In genomic region chr5:71880531-71880930, GRCh38 we compare ENCODE assay signal across 26 cellular contexts.
"Had no signal": no experiment of that assay in that cellular context is flagged by ENCODE, and none has a peak within 500 bp of the region (broad histone marks: within the 10 kb centered on the region; RNA-seq: fewer than 3 reads in every experiment).

No MANE protein-coding gene starts in this region.

- H3K36me3 Mint-ChIP-seq: activated CD8-positive, alpha-beta memory T cell treated with anti-CD3 and anti-CD28 coated beads, Interleukin-2, amount 10 ng/mL, durations not matched to agents 7 days and 5 days had no signal

- H3K79me2 ChIP-seq: parathyroid adenoma had no signal

- H3K27ac ChIP-seq: brain microvascular endothelial cell, foreskin keratinocyte, parathyroid adenoma, tibial artery had no signal

- H3K27ac Mint-ChIP-seq: activated CD8-positive, alpha-beta memory T cell treated with anti-CD3 and anti-CD28 coated beads, Interleukin-2, amount 10 ng/mL, durations not matched to agents 7 days and 5 days; activated CD8-positive, alpha-beta T cell treated with anti-CD3 and anti-CD28 coated beads for 36 hours; activated naive CD8-positive, alpha-beta T cell treated with anti-CD3 and anti-CD28 coated beads, Interleukin-2, amount 50 U/mL, for 24 hours; activated T-helper 1 cell treated with anti-CD3 and anti-CD28 coated beads, Interleukin-12 subunit alpha, Interleukin-12 subunit beta, Interleukin-2, Interleukin-4 antibody, amounts not matched to agents 30 ng/mL and 10 ng/mL and 1 ng/mL, durations not matched to agents 14 hours and 24 hours and 36 hours; dendritic cell treated with granulocyte-macrophage colony-stimulating factor and Interleukin-4, amounts not matched to agents 40 ng/mL and 50 ng/mL, for 4 days; nephron progenitor cell; stimulated activated naive CD8-positive, alpha-beta T cell treated with anti-CD3 and anti-CD28 coated beads, Interleukin-15, Interleukin-2, amounts not matched to agents 100 ng/mL and 50 ng/mL, for 24 hours; T-helper 1 cell treated with Interleukin-12 subunit alpha and Interleukin-12 subunit beta and Interleukin-4 antibody, amounts not matched to agents 30 μg/mL and 1 μg/mL, for 36 hours had no signal

- H3K9me3 Mint-ChIP-seq: activated CD8-positive, alpha-beta T cell treated with anti-CD3 and anti-CD28 coated beads for 36 hours; activated naive CD8-positive, alpha-beta T cell treated with anti-CD3 and anti-CD28 coated beads, Interleukin-2, amount 50 U/mL, for 24 hours; activated T-helper 1 cell treated with anti-CD3 and anti-CD28 coated beads, Interleukin-12 subunit alpha, Interleukin-12 subunit beta, Interleukin-2, Interleukin-4 antibody, amounts not matched to agents 30 ng/mL and 10 ng/mL and 1 ng/mL, durations not matched to agents 14 hours and 24 hours and 36 hours; dendritic cell treated with granulocyte-macrophage colony-stimulating factor and Interleukin-4, amounts not matched to agents 40 ng/mL and 50 ng/mL, for 4 days; stimulated activated naive CD8-positive, alpha-beta T cell treated with anti-CD3 and anti-CD28 coated beads, Interleukin-15, Interleukin-2, amounts not matched to agents 100 ng/mL and 50 ng/mL, for 24 hours; T-helper 1 cell treated with Interleukin-12 subunit alpha and Interleukin-12 subunit beta and Interleukin-4 antibody, amounts not matched to agents 30 μg/mL and 1 μg/mL, for 36 hours had no signal

- DNase-seq: activated CD4-positive, alpha-beta T cell treated with anti-CD3 and anti-CD28 coated beads for 4 hours; activated CD4-positive, CD25-positive, alpha-beta regulatory T cell; activated CD8-positive, alpha-beta memory T cell treated with anti-CD3 and anti-CD28 coated beads, Interleukin-2, amount 10 ng/mL, durations not matched to agents 7 days and 5 days; activated CD8-positive, alpha-beta T cell treated with anti-CD3 and anti-CD28 coated beads for 36 hours; activated gamma-delta T cell; activated naive CD4-positive, alpha-beta T cell treated with anti-CD3 and anti-CD28 coated beads, Interleukin-2, amount 50 U/mL, for 16 hours; activated naive CD8-positive, alpha-beta T cell treated with anti-CD3 and anti-CD28 coated beads, Interleukin-2, amount 50 U/mL, for 24 hours; activated T-cell treated with anti-CD3 and anti-CD28 coated beads for 4 hours; aorta; brain microvascular endothelial cell; caudate nucleus; effector CD4-positive, alpha-beta T cell; foreskin keratinocyte; hypothalamus; left ventricle myocardium superior; nephron progenitor cell; nucleus accumbens; right cardiac atrium; stimulated activated CD4-positive, alpha-beta T cell treated with anti-CD3 and anti-CD28 coated beads, Interleukin-12 subunit alpha, Interleukin-12 subunit beta, amount 100 ng/mL, for 4 hours; tibial artery had no signal

- H3K27me3 ChIP-seq: brain microvascular endothelial cell, foreskin keratinocyte, tibial artery had no signal

- H2AFZ ChIP-seq: parathyroid adenoma had no signal

- H3K4me1 ChIP-seq: foreskin keratinocyte, parathyroid adenoma had no signal

- H3K4me3 Mint-ChIP-seq: activated CD8-positive, alpha-beta memory T cell treated with anti-CD3 and anti-CD28 coated beads, Interleukin-2, amount 10 ng/mL, durations not matched to agents 7 days and 5 days; activated CD8-positive, alpha-beta T cell treated with anti-CD3 and anti-CD28 coated beads for 36 hours; activated naive CD8-positive, alpha-beta T cell treated with anti-CD3 and anti-CD28 coated beads, Interleukin-2, amount 50 U/mL, for 24 hours; activated T-helper 1 cell treated with anti-CD3 and anti-CD28 coated beads, Interleukin-12 subunit alpha, Interleukin-12 subunit beta, Interleukin-2, Interleukin-4 antibody, amounts not matched to agents 30 ng/mL and 10 ng/mL and 1 ng/mL, durations not matched to agents 14 hours and 24 hours and 36 hours; dendritic cell treated with granulocyte-macrophage colony-stimulating factor and Interleukin-4, amounts not matched to agents 40 ng/mL and 50 ng/mL, for 4 days; nephron progenitor cell; stimulated activated naive CD8-positive, alpha-beta T cell treated with anti-CD3 and anti-CD28 coated beads, Interleukin-15, Interleukin-2, amounts not matched to agents 100 ng/mL and 50 ng/mL, for 24 hours; T-helper 1 cell treated with Interleukin-12 subunit alpha and Interleukin-12 subunit beta and Interleukin-4 antibody, amounts not matched to agents 30 μg/mL and 1 μg/mL, for 36 hours had no signal

- H3K36me3 ChIP-seq: brain microvascular endothelial cell, tibial artery had no signal

- H3K4me1 Mint-ChIP-seq: activated CD8-positive, alpha-beta memory T cell treated with anti-CD3 and anti-CD28 coated beads, Interleukin-2, amount 10 ng/mL, durations not matched to agents 7 days and 5 days; activated naive CD8-positive, alpha-beta T cell treated with anti-CD3 and anti-CD28 coated beads, Interleukin-2, amount 50 U/mL, for 24 hours had no signal

- H3K4me3 ChIP-seq: tibial artery had no signal

- H3K9me3 ChIP-seq: tibial artery had no signal

- ATAC-seq: activated CD8-positive, alpha-beta memory T cell treated with anti-CD3 and anti-CD28 coated beads, Interleukin-2, amount 10 ng/mL, durations not matched to agents 7 days and 5 days; activated CD8-positive, alpha-beta T cell treated with anti-CD3 and anti-CD28 coated beads for 36 hours; activated naive CD8-positive, alpha-beta T cell treated with anti-CD3 and anti-CD28 coated beads, Interleukin-2, amount 50 U/mL, for 24 hours; foreskin keratinocyte; left ventricle myocardium superior; right cardiac atrium had no signal

- FAIRE-seq: endometrium had no signal

- H3K9ac ChIP-seq: parathyroid adenoma had no signal
